ENCODE assay signal across 30 cellular contexts in genomic region chr1:110785055-110785454, GRCh38.
DNase-seq lines count a peak whose midpoint lies in the region; ATAC-seq lines count a peak whose summit lies in the region.
"Had no signal": no experiment of that assay in that cellular context is flagged by ENCODE, and none has a peak within 500 bp of the region (broad histone marks: within the 10 kb centered on the region; RNA-seq: fewer than 3 reads in every experiment).

No MANE protein-coding gene starts in this region.

- WGBS in aorta, 2 donors, result 49 to 51% methylated on average over 3 of the region's 3 CpGs

- no peak for ATAC-seq in stimulated activated naive CD8-positive, alpha-beta T cell treated with anti-CD3 and anti-CD28 coated beads, Interleukin-15, amount 100 ng/mL, for 72 hours
- ATAC-seq in T-cell (replicated peaks in 1 of 4) (no peak), HG02938 (IDR thresholded peaks at IDR 0.05; ENCODE audit: unreplicated experiment) (no peak), aorta (ENCODE audit: low FRiP score) (no peak), GM18870 (IDR thresholded peaks at IDR 0.05; ENCODE audit: unreplicated experiment) (no peak)
- ATAC-seq: heart right ventricle, left ventricle myocardium superior, upper lobe of right lung had no signal

- peaks cover 15% of the 10 kb centered on the region for H3K9me3 Mint-ChIP-seq in T-helper 2 cell treated with Interferon-gamma antibody and Interleukin-4, amounts not matched to agents 5 μg/mL and 100 μg/mL, for 36 hours
- H3K9me3 Mint-ChIP-seq in stimulated activated naive CD8-positive, alpha-beta T cell treated with anti-CD3 and anti-CD28 coated beads, Interleukin-15, Interleukin-2, amounts not matched to agents 100 ng/mL and 50 ng/mL, for 24 hours, result peaks cover 9% of the 10 kb centered on the region
- peaks cover 10 to 19% of the 10 kb centered on the region in 2 donors for H3K9me3 Mint-ChIP-seq in stimulated activated naive CD8-positive, alpha-beta T cell treated with anti-CD3 and anti-CD28 coated beads, Interleukin-15, amount 100 ng/mL, for 72 hours
- H3K9me3 Mint-ChIP-seq in T-cell, result peaks cover 12 to 16% (median 15%) of the 10 kb centered on the region in 3 donors

- H3K4me1 ChIP-seq in aorta (ENCODE audit: control insufficient read depth in 1 of 2, insufficient read depth in 2 of 2, low read length in 2 of 2), result no peaks in the 10 kb centered on the region
- H3K4me1 ChIP-seq: foreskin keratinocyte, parathyroid adenoma had no signal

- no peak for DNase-seq in T-helper 2 cell treated with Interferon-gamma antibody and Interleukin-4, amounts not matched to agents 5 μg/mL and 100 μg/mL, for 36 hours (ENCODE audit: low spot score)
- DNase-seq in T-helper 2 cell (no peak), T-cell (no peak), aorta (no peak)
- no peak for DNase-seq in stimulated activated naive CD8-positive, alpha-beta T cell treated with anti-CD3 and anti-CD28 coated beads, Interleukin-15, amount 100 ng/mL, for 72 hours
- DNase-seq: 8988T; activated CD8-positive, alpha-beta memory T cell treated with anti-CD3 and anti-CD28 coated beads for 24 hours; activated T-cell treated with anti-CD3 and anti-CD28 coated beads, Interleukin-2, amount 50 U/mL, for 48 hours; amniotic stem cell; EL; esophagus squamous epithelium; heart right ventricle; Kasumi-1; kidney; left ventricle myocardium superior; mesendoderm; NCI-H146; NCI-H2107; NCI-H345; NCI-H748 treated with DMSO at 0.1 percent for 48 hours; SHP77 treated with DMSO at 0.1 percent for 48 hours; stimulated activated naive CD4-positive, alpha-beta T cell; upper lobe of right lung had no signal

- H3K4me1 Mint-ChIP-seq in T-helper 2 cell treated with Interferon-gamma antibody and Interleukin-4, amounts not matched to agents 5 μg/mL and 100 μg/mL, for 36 hours (ENCODE audit: low read depth), result peaks cover 50% of the 10 kb centered on the region
- H3K4me1 Mint-ChIP-seq in stimulated activated naive CD8-positive, alpha-beta T cell treated with anti-CD3 and anti-CD28 coated beads, Interleukin-15, Interleukin-2, amounts not matched to agents 100 ng/mL and 50 ng/mL, for 24 hours (ENCODE audit: low read depth), result peaks cover 44% of the 10 kb centered on the region
- peaks cover 68% of the 10 kb centered on the region for H3K4me1 Mint-ChIP-seq in stimulated activated naive CD8-positive, alpha-beta T cell treated with anti-CD3 and anti-CD28 coated beads, Interleukin-15, amount 100 ng/mL, for 72 hours
- H3K4me1 Mint-ChIP-seq in T-cell, result peaks cover 71 to 83% (median 77%) of the 10 kb centered on the region in 3 donors

- intact Hi-C loops in aorta (cut with DNase I), result no loop called here

- peaks cover 5% of the 10 kb centered on the region for H3K9me3 ChIP-seq in aorta (ENCODE audit: control insufficient read depth, low read length)

- no peak overlapping the region for H3K27ac ChIP-seq in aorta (ENCODE audit: low read depth in 1 of 2, low read length in 2 of 2)
- H3K27ac ChIP-seq: esophagus squamous epithelium, foreskin keratinocyte, HL-60, parathyroid adenoma, upper lobe of right lung had no signal

- peaks cover 13% of the 10 kb centered on the region for H3K27me3 Mint-ChIP-seq in T-helper 2 cell treated with Interferon-gamma antibody and Interleukin-4, amounts not matched to agents 5 μg/mL and 100 μg/mL, for 36 hours (ENCODE audit: low read depth)
- H3K27me3 Mint-ChIP-seq in stimulated activated naive CD8-positive, alpha-beta T cell treated with anti-CD3 and anti-CD28 coated beads, Interleukin-15, Interleukin-2, amounts not matched to agents 100 ng/mL and 50 ng/mL, for 24 hours, result no peaks in the 10 kb centered on the region
- no peaks in the 10 kb centered on the region for H3K27me3 Mint-ChIP-seq in stimulated activated naive CD8-positive, alpha-beta T cell treated with anti-CD3 and anti-CD28 coated beads, Interleukin-15, amount 100 ng/mL, for 72 hours
- H3K27me3 Mint-ChIP-seq in T-cell, result no peaks in the 10 kb centered on the region

- peak overlapping the region; percentile 28 for H3K4me3 Mint-ChIP-seq in T-helper 2 cell treated with Interferon-gamma antibody and Interleukin-4, amounts not matched to agents 5 μg/mL and 100 μg/mL, for 36 hours
- no peak overlapping the region for H3K4me3 Mint-ChIP-seq in stimulated activated naive CD8-positive, alpha-beta T cell treated with anti-CD3 and anti-CD28 coated beads, Interleukin-15, Interleukin-2, amounts not matched to agents 100 ng/mL and 50 ng/mL, for 24 hours
- no peak overlapping the region for H3K4me3 Mint-ChIP-seq in stimulated activated naive CD8-positive, alpha-beta T cell treated with anti-CD3 and anti-CD28 coated beads, Interleukin-15, amount 100 ng/mL, for 72 hours
- peak overlapping the region in 2 of 3 donors; percentile 1 to 66 for H3K4me3 Mint-ChIP-seq in T-cell

- CTCF ChIA-PET in T-cell (lab: Charles Lee), result interaction anchor here (0.6 to 7.0 kb wide), 14 partner anchors 14 to 427 kb away, joined by 3 to 75 read pairs (median 3); no protein-coding TSS in a partner anchor

- peaks cover 14% of the 10 kb centered on the region for H3K36me3 Mint-ChIP-seq in T-helper 2 cell treated with Interferon-gamma antibody and Interleukin-4, amounts not matched to agents 5 μg/mL and 100 μg/mL, for 36 hours (ENCODE audit: low read depth)
- no peaks in the 10 kb centered on the region for H3K36me3 Mint-ChIP-seq in stimulated activated naive CD8-positive, alpha-beta T cell treated with anti-CD3 and anti-CD28 coated beads, Interleukin-15, Interleukin-2, amounts not matched to agents 100 ng/mL and 50 ng/mL, for 24 hours (ENCODE audit: low read depth)
- peaks cover 14% of the 10 kb centered on the region for H3K36me3 Mint-ChIP-seq in T-cell

- H3K27ac Mint-ChIP-seq in T-helper 2 cell treated with Interferon-gamma antibody and Interleukin-4, amounts not matched to agents 5 μg/mL and 100 μg/mL, for 36 hours, result peak overlapping the region; percentile 26
- H3K27ac Mint-ChIP-seq in stimulated activated naive CD8-positive, alpha-beta T cell treated with anti-CD3 and anti-CD28 coated beads, Interleukin-15, Interleukin-2, amounts not matched to agents 100 ng/mL and 50 ng/mL, for 24 hours, result peak overlapping the region; percentile 18
- H3K27ac Mint-ChIP-seq in stimulated activated naive CD8-positive, alpha-beta T cell treated with anti-CD3 and anti-CD28 coated beads, Interleukin-15, amount 100 ng/mL, for 72 hours, result no peak overlapping the region
- peak overlapping the region; percentile 87 to 88 for H3K27ac Mint-ChIP-seq in T-cell

- H3K4me3 ChIP-seq in aorta (ENCODE audit: low read length in 2 of 2), result no peak overlapping the region
- H3K4me3 ChIP-seq: esophagus squamous epithelium, heart right ventricle, skin epidermis, upper lobe of right lung had no signal

- no peaks in the 10 kb centered on the region for H3K36me3 ChIP-seq in aorta (ENCODE audit: control insufficient read depth in 1 of 2, insufficient read depth in 2 of 2, low read length in 1 of 2)
- H3K36me3 ChIP-seq: esophagus squamous epithelium, heart right ventricle, upper lobe of right lung had no signal

- POLR2A ChIA-PET in T-cell (lab: Charles Lee), result no interaction called here

- H3K27me3 ChIP-seq in aorta (ENCODE audit: control insufficient read depth in 1 of 2, insufficient read depth in 2 of 2, low read length in 1 of 2), result no peaks in the 10 kb centered on the region
- H3K27me3 ChIP-seq: foreskin keratinocyte had no signal

Comparison
In these comparisons a context has a peak if more than half of its experiments do, and no peak if none do; other contexts are left out.
1. H3K27ac Mint-ChIP-seq: peak in T-helper 2 cell treated with Interferon-gamma antibody and Interleukin-4, amounts not matched to agents 5 μg/mL and 100 μg/mL, for 36 hours (single experiment), stimulated activated naive CD8-positive, alpha-beta T cell treated with anti-CD3 and anti-CD28 coated beads, Interleukin-15, Interleukin-2, amounts not matched to agents 100 ng/mL and 50 ng/mL, for 24 hours (single experiment) and T-cell (2 of 2); none in stimulated activated naive CD8-positive, alpha-beta T cell treated with anti-CD3 and anti-CD28 coated beads, Interleukin-15, amount 100 ng/mL, for 72 hours (0 of 2).
2. H3K4me3 Mint-ChIP-seq: peak in T-helper 2 cell treated with Interferon-gamma antibody and Interleukin-4, amounts not matched to agents 5 μg/mL and 100 μg/mL, for 36 hours (single experiment) and T-cell (2 of 3); none in stimulated activated naive CD8-positive, alpha-beta T cell treated with anti-CD3 and anti-CD28 coated beads, Interleukin-15, Interleukin-2, amounts not matched to agents 100 ng/mL and 50 ng/mL, for 24 hours (single experiment) and stimulated activated naive CD8-positive, alpha-beta T cell treated with anti-CD3 and anti-CD28 coated beads, Interleukin-15, amount 100 ng/mL, for 72 hours (0 of 2).